Comparison of ENCODE assay signal across 8 cellular contexts in genomic region chr20:815914-816606, GRCh38. TPM values are rescaled to one million over a fixed set of nuclear protein-coding genes. Genes with fewer than 3 reads are reported as not detected.
A peak's percentile ranks its signal among the peaks of the same experiment; 100 is the strongest.
DNase-seq lines count a peak whose midpoint lies in the region; TF ChIP-seq lines count a peak whose summit lies in the region.

No MANE protein-coding gene starts in this region.

- TF ChIP-seq CTCF in OCI-LY1 (IDR thresholded peaks at IDR 0.05; ENCODE audit: low read length) (peak; percentile 96), esophagus squamous epithelium (IDR thresholded peaks at IDR 0.05) (peak; percentile 94 to 99 (median 96)), nephron (IDR thresholded peaks at IDR 0.05; ENCODE audit: unreplicated experiment in 3 of 3) (peak; percentile 95 to 99 (median 98))

- no peaks in the 10 kb centered on the region for H3F3A ChIP-seq in OCI-LY1 (ENCODE audit: insufficient read depth, low read length)

- no peak for TF ChIP-seq POLR2A in esophagus squamous epithelium (IDR thresholded peaks at IDR 0.05)

- H3K4me3 Mint-ChIP-seq in nephron, result no peak overlapping the region

- DNase-seq in COR-L47 (lab: John Stamatoyannopoulos, UW) (peak; percentile 25), HT1080 (ENCODE audit: low read depth) (peak; percentile 50), activated T-cell treated with anti-CD3 and anti-CD28 coated beads for 24 hours (ENCODE audit: low read depth) (peak; percentile 49), esophagus squamous epithelium (lab: John Stamatoyannopoulos, UW) (no peak), superior temporal gyrus (ENCODE audit: extremely low spot score) (peak; percentile 78), NCI-H1048 (lab: John Stamatoyannopoulos, UW) (no peak)

- H3K9ac ChIP-seq in OCI-LY1 (ENCODE audit: low read length), result no peak overlapping the region

- no peaks in the 10 kb centered on the region for H3K79me2 ChIP-seq in OCI-LY1 (ENCODE audit: insufficient read depth, low read length)

- H3K9me3 ChIP-seq in OCI-LY1 (ENCODE audit: low read length), result no peaks in the 10 kb centered on the region
- no peaks in the 10 kb centered on the region for H3K9me3 ChIP-seq in esophagus squamous epithelium

- WGBS in esophagus squamous epithelium, 2 donors, result 27 to 54% methylated on average over 5 to 11 of the region's 13 CpGs

- H3K36me3 ChIP-seq in OCI-LY1 (ENCODE audit: insufficient read depth, low read length) (no peaks in the 10 kb centered on the region), esophagus squamous epithelium (no peaks in the 10 kb centered on the region)

- H3K27me3 ChIP-seq in OCI-LY1 (ENCODE audit: insufficient read depth, low read length) (no peaks in the 10 kb centered on the region), esophagus squamous epithelium (peaks cover 0 to 41% (median 0%) of the 10 kb centered on the region in 4 donors)

- peaks cover 20% of the 10 kb centered on the region for H3K4me1 Mint-ChIP-seq in nephron

- H3K4me3 ChIP-seq in OCI-LY1 (ENCODE audit: low read depth, low read length, poor library complexity, severe bottlenecking), result no peak overlapping the region
- no peak overlapping the region for H3K4me3 ChIP-seq in esophagus squamous epithelium

- H3K4me1 ChIP-seq in OCI-LY1 (ENCODE audit: insufficient read depth, low read length, severe bottlenecking) (no peaks in the 10 kb centered on the region), esophagus squamous epithelium (no peaks in the 10 kb centered on the region)

- H3K27ac ChIP-seq in OCI-LY1 (ENCODE audit: low read depth, low read length, poor library complexity, severe bottlenecking) (no peak overlapping the region), esophagus squamous epithelium (no peak overlapping the region)

- H3K9me2 ChIP-seq in OCI-LY1 (ENCODE audit: low read depth, low read length), result no peaks in the 10 kb centered on the region

- intact Hi-C loops in esophagus squamous epithelium (cut with DNase I), result loop anchor here (2.0 kb wide), 1 partner anchor 143 kb away; no protein-coding TSS in a partner anchor

- H3K9me3 Mint-ChIP-seq in nephron, result no peaks in the 10 kb centered on the region

- no peak overlapping the region for H3K4me2 ChIP-seq in OCI-LY1 (ENCODE audit: low read length)

- H2AFZ ChIP-seq in OCI-LY1 (ENCODE audit: low read length), result no peak overlapping the region

- no peaks in the 10 kb centered on the region for H4K20me1 ChIP-seq in OCI-LY1 (ENCODE audit: insufficient read depth, low read length)

- peak overlapping the region in 1 of 3 experiments; percentile 9 for H3K27ac Mint-ChIP-seq in nephron

- H3K27me3 Mint-ChIP-seq in nephron (ENCODE audit: low read depth), result peaks cover 8% of the 10 kb centered on the region

- H3K36me3 Mint-ChIP-seq in nephron (ENCODE audit: low read depth), result no peaks in the 10 kb centered on the region

RNA-seq across cellular contexts. Expression of gene FAM110A, which starts 17.5 kb away (rescaled TPM):
- total RNA-seq in HT1080 (2014; rRNA removed; shearing (Covaris generic)), result 5.8 and 6.4 TPM in 2 replicates
- polyA plus RNA-seq in HT1080 (2015; cell fraction: cytosol; rRNA removed), result 8.4 and 11.5 TPM in 2 replicates
- 9.1 and 9.4 TPM in 2 replicates for polyA plus RNA-seq in HT1080 (2015; cell fraction: nucleus; rRNA removed)
- 10 to 100 TPM; 15.3 to 46.6 (median 27.1) TPM for total RNA-seq in esophagus squamous epithelium

RNA-seq across cellular contexts. Expression of gene SLC52A3, which starts 47.8 kb away (rescaled TPM):
- 0.11 TPM in 1 of 2 replicates, not detected in the other for total RNA-seq in HT1080 (2014; rRNA removed; shearing (Covaris generic))
- 0.03 and 0.18 TPM in 2 replicates for polyA plus RNA-seq in HT1080 (2015; cell fraction: cytosol; rRNA removed)
- 0.15 TPM in 1 of 2 replicates, not detected in the other for polyA plus RNA-seq in HT1080 (2015; cell fraction: nucleus; rRNA removed)
- 10 to 100 TPM in 1 of 4 donors, 1 to 10 TPM in 2, under 1 TPM in 1; 0.57 to 10.9 (median 6.5) TPM for total RNA-seq in esophagus squamous epithelium

Comparison
In these comparisons a context has a peak if more than half of its experiments do, and no peak if none do; other contexts are left out.
1. DNase-seq: peak in COR-L47 (single experiment), HT1080 (single experiment), activated T-cell treated with anti-CD3 and anti-CD28 coated beads for 24 hours (single experiment) and superior temporal gyrus (single experiment); none in esophagus squamous epithelium (single experiment) and NCI-H1048 (single experiment).
2. Peak in every context shown above with its lines, with median percentiles within 50 percentile points of each other: CTCF ChIP-seq.